Comparison of ENCODE assay signal across 30 cellular contexts in genomic region chr5:44443172-44443571, GRCh38. TPM values are rescaled to one million over a fixed set of nuclear protein-coding genes. Genes with fewer than 3 reads are reported as not detected.
"Had no signal": no experiment of that assay in that cellular context is flagged by ENCODE, and none has a peak within 500 bp of the region (broad histone marks: within the 10 kb centered on the region; RNA-seq: fewer than 3 reads in every experiment).

No MANE protein-coding gene starts in this region.

- H3K27ac ChIP-seq: ascending aorta, breast epithelium, cardiac muscle cell, colonic mucosa, esophagus muscularis mucosa, foreskin keratinocyte, gastrocnemius medialis had no signal

- H3K27ac Mint-ChIP-seq: activated CD4-positive, alpha-beta memory T cell treated with anti-CD3 and anti-CD28 coated beads, Interleukin-2, amount 10 ng/mL, durations not matched to agents 7 days and 5 days; activated CD4-positive, alpha-beta T cell treated with anti-CD3 and anti-CD28 coated beads, Interleukin-2, amount 10 ng/mL, durations not matched to agents 7 days and 5 days; activated naive CD4-positive, alpha-beta T cell treated with anti-CD3 and anti-CD28 coated beads, Interleukin-2, amount 10 ng/mL, durations not matched to agents 7 days and 5 days; activated naive CD4-positive, alpha-beta T cell treated with anti-CD3 and anti-CD28 coated beads, Interleukin-2, amount 50 U/mL, for 72 hours; activated naive CD8-positive, alpha-beta T cell treated with anti-CD3 and anti-CD28 coated beads, Interleukin-2, amount 10 ng/mL, durations not matched to agents 7 days and 5 days; activated T-cell treated with anti-CD3 and anti-CD28 coated beads, Interleukin-2, amount 50 U/mL, for 24 hours; activated T-cell treated with anti-CD3 and anti-CD28 coated beads, Interleukin-2, amount 50 U/mL, for 72 hours; brain had no signal

- H3K36me3 ChIP-seq: ascending aorta, breast epithelium, cardiac muscle cell, colonic mucosa, esophagus muscularis mucosa, gastrocnemius medialis had no signal

- H3K9me3 Mint-ChIP-seq: activated CD4-positive, alpha-beta memory T cell treated with anti-CD3 and anti-CD28 coated beads, Interleukin-2, amount 10 ng/mL, durations not matched to agents 7 days and 5 days; activated CD4-positive, alpha-beta T cell treated with anti-CD3 and anti-CD28 coated beads, Interleukin-2, amount 10 ng/mL, durations not matched to agents 7 days and 5 days; activated naive CD4-positive, alpha-beta T cell treated with anti-CD3 and anti-CD28 coated beads, Interleukin-2, amount 10 ng/mL, durations not matched to agents 7 days and 5 days; activated naive CD8-positive, alpha-beta T cell treated with anti-CD3 and anti-CD28 coated beads, Interleukin-2, amount 10 ng/mL, durations not matched to agents 7 days and 5 days; brain had no signal

- H3K27me3 Mint-ChIP-seq: activated CD4-positive, alpha-beta memory T cell treated with anti-CD3 and anti-CD28 coated beads, Interleukin-2, amount 10 ng/mL, durations not matched to agents 7 days and 5 days; activated CD4-positive, alpha-beta T cell treated with anti-CD3 and anti-CD28 coated beads, Interleukin-2, amount 10 ng/mL, durations not matched to agents 7 days and 5 days; activated naive CD4-positive, alpha-beta T cell treated with anti-CD3 and anti-CD28 coated beads, Interleukin-2, amount 10 ng/mL, durations not matched to agents 7 days and 5 days; activated naive CD8-positive, alpha-beta T cell treated with anti-CD3 and anti-CD28 coated beads, Interleukin-2, amount 10 ng/mL, durations not matched to agents 7 days and 5 days; activated T-cell treated with anti-CD3 and anti-CD28 coated beads, Interleukin-2, amount 50 U/mL, for 24 hours had no signal

- ATAC-seq: activated naive CD4-positive, alpha-beta T cell treated with anti-CD3 and anti-CD28 coated beads, Interleukin-2, amount 50 U/mL, for 72 hours; activated T-cell treated with anti-CD3 and anti-CD28 coated beads, Interleukin-2, amount 50 U/mL, for 72 hours; foreskin keratinocyte; gastrocnemius medialis had no signal

- H3K4me3 ChIP-seq: ascending aorta, breast epithelium, cardiac muscle cell, colonic mucosa, esophagus muscularis mucosa, gastrocnemius medialis had no signal

- H3K9me3 ChIP-seq: ascending aorta, breast epithelium, colonic mucosa, esophagus muscularis mucosa, gastrocnemius medialis had no signal

- H3K27me3 ChIP-seq: ascending aorta, breast epithelium, cardiac muscle cell, colonic mucosa, esophagus muscularis mucosa, foreskin keratinocyte, gastrocnemius medialis had no signal

- H3K4me1 Mint-ChIP-seq: activated CD4-positive, alpha-beta memory T cell treated with anti-CD3 and anti-CD28 coated beads, Interleukin-2, amount 10 ng/mL, durations not matched to agents 7 days and 5 days; activated CD4-positive, alpha-beta T cell treated with anti-CD3 and anti-CD28 coated beads, Interleukin-2, amount 10 ng/mL, durations not matched to agents 7 days and 5 days; activated naive CD4-positive, alpha-beta T cell treated with anti-CD3 and anti-CD28 coated beads, Interleukin-2, amount 10 ng/mL, durations not matched to agents 7 days and 5 days; activated naive CD8-positive, alpha-beta T cell treated with anti-CD3 and anti-CD28 coated beads, Interleukin-2, amount 10 ng/mL, durations not matched to agents 7 days and 5 days; brain had no signal

- H3K4me3 Mint-ChIP-seq: activated CD4-positive, alpha-beta memory T cell treated with anti-CD3 and anti-CD28 coated beads, Interleukin-2, amount 10 ng/mL, durations not matched to agents 7 days and 5 days; activated CD4-positive, alpha-beta T cell treated with anti-CD3 and anti-CD28 coated beads, Interleukin-2, amount 10 ng/mL, durations not matched to agents 7 days and 5 days; activated naive CD4-positive, alpha-beta T cell treated with anti-CD3 and anti-CD28 coated beads, Interleukin-2, amount 10 ng/mL, durations not matched to agents 7 days and 5 days; activated naive CD8-positive, alpha-beta T cell treated with anti-CD3 and anti-CD28 coated beads, Interleukin-2, amount 10 ng/mL, durations not matched to agents 7 days and 5 days; activated T-cell treated with anti-CD3 and anti-CD28 coated beads, Interleukin-2, amount 50 U/mL, for 24 hours; activated T-cell treated with anti-CD3 and anti-CD28 coated beads, Interleukin-2, amount 50 U/mL, for 72 hours; brain had no signal

- H3K4me1 ChIP-seq: ascending aorta, breast epithelium, colonic mucosa, esophagus muscularis mucosa, foreskin keratinocyte, gastrocnemius medialis had no signal

- DNase-seq: activated CD4-positive, alpha-beta memory T cell treated with anti-CD3 and anti-CD28 coated beads, Interleukin-2, amount 10 ng/mL, durations not matched to agents 7 days and 5 days; activated CD4-positive, alpha-beta T cell treated with anti-CD3 and anti-CD28 coated beads for 1 hour; activated CD4-positive, alpha-beta T cell treated with anti-CD3 and anti-CD28 coated beads for 4 hours; activated CD4-positive, alpha-beta T cell treated with anti-CD3 and anti-CD28 coated beads, Interleukin-2, amount 10 ng/mL, durations not matched to agents 7 days and 5 days; activated CD4-positive, alpha-beta T cell treated with anti-CD3 and anti-CD28 coated beads, Interleukin-2, amount 50 U/mL, for 4 hours; activated CD8-positive, alpha-beta memory T cell treated with anti-CD3 and anti-CD28 coated beads, Interleukin-2, amount 50 U/mL, for 48 hours; activated gamma-delta T cell; activated naive CD4-positive, alpha-beta T cell; activated naive CD4-positive, alpha-beta T cell treated with anti-CD3 and anti-CD28 coated beads, Interleukin-2, amount 10 ng/mL, durations not matched to agents 7 days and 5 days; activated naive CD8-positive, alpha-beta T cell treated with anti-CD3 and anti-CD28 coated beads, Interleukin-2, amount 10 ng/mL, durations not matched to agents 7 days and 5 days; activated T-cell treated with anti-CD3 and anti-CD28 coated beads for 4 hours; activated T-cell treated with anti-CD3 and anti-CD28 coated beads, Interleukin-2, amount 50 U/mL, for 24 hours; activated T-cell treated with anti-CD3 and anti-CD28 coated beads, Interleukin-2, amount 50 U/mL, for 72 hours; central memory CD4-positive, alpha-beta T cell; cerebellar nuclear complex; colonic mucosa; effector memory CD4-positive, alpha-beta T cell; erythroblast; foreskin keratinocyte; gastrocnemius medialis; T-helper 2 cell had no signal

- H3K36me3 Mint-ChIP-seq: activated naive CD4-positive, alpha-beta T cell treated with anti-CD3 and anti-CD28 coated beads, Interleukin-2, amount 10 ng/mL, durations not matched to agents 7 days and 5 days; activated naive CD4-positive, alpha-beta T cell treated with anti-CD3 and anti-CD28 coated beads, Interleukin-2, amount 50 U/mL, for 72 hours; activated naive CD8-positive, alpha-beta T cell treated with anti-CD3 and anti-CD28 coated beads, Interleukin-2, amount 10 ng/mL, durations not matched to agents 7 days and 5 days; brain had no signal

RNA-seq across cellular contexts. Expression of gene FGF10, which starts 54.0 kb away (rescaled TPM):
- total RNA-seq: activated CD4-positive, alpha-beta memory T cell treated with anti-CD3 and anti-CD28 coated beads, Interleukin-2, amount 10 ng/mL, durations not matched to agents 7 days and 5 days; activated CD4-positive, alpha-beta T cell treated with anti-CD3 and anti-CD28 coated beads, Interleukin-2, amount 10 ng/mL, durations not matched to agents 7 days and 5 days; activated naive CD4-positive, alpha-beta T cell treated with anti-CD3 and anti-CD28 coated beads, Interleukin-2, amount 50 U/mL, for 72 hours; activated naive CD8-positive, alpha-beta T cell treated with anti-CD3 and anti-CD28 coated beads, Interleukin-2, amount 10 ng/mL, durations not matched to agents 7 days and 5 days; activated T-cell treated with anti-CD3 and anti-CD28 coated beads, Interleukin-2, amount 50 U/mL, for 72 hours; dermis microvascular lymphatic vessel endothelial cell; foreskin keratinocyte; glomerular endothelial cell; T-helper 1 cell treated with Interleukin-12 subunit alpha and Interleukin-12 subunit beta and Interleukin-4 antibody, amounts not matched to agents 30 ng/mL and 1 ng/mL, for 36 hours had no signal
- polyA plus RNA-seq: foreskin keratinocyte had no signal
